In the genomic region with DNA sequence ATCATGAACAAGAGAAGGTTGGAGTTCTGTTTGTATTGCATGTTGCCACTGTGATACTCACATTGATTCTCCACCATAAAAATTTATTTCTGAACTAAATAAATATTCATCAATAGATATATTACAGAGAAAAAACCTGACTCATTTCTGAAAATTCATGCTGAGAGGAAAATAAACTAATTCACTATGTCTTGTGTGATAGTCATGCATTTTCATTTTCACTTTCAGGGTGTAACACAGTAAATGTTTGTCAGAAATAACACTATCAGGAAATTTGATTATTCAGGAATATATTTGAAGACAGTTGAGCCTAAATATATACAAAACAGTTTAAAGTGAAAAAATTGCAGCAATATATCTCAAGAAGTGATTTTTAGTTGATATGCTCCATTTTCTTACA, we compare ENCODE assay signal across 31 cellular contexts.
A peak's percentile ranks its signal among the peaks of the same experiment; 100 is the strongest.
DNase-seq lines count a peak whose midpoint lies in the region; ATAC-seq, FAIRE-seq and TF ChIP-seq lines count a peak whose summit lies in the region.
"Had no signal": no experiment of that assay in that cellular context is flagged by ENCODE, and none has a peak within 500 bp of the region (broad histone marks: within the 10 kb centered on the region; RNA-seq: fewer than 3 reads in every experiment).

No MANE protein-coding gene starts in this region.

- in situ Hi-C loops in HepG2 (cut with HindIII; ENCODE audit: extremely low pct_ligation_motif_present, low pct_unique_long_range_greater_than_20kb), result no loop called here

- ATAC-seq in GM18517 (IDR thresholded peaks at IDR 0.05; ENCODE audit: unreplicated experiment) (peak; percentile 81), GM21390 (IDR thresholded peaks at IDR 0.05; ENCODE audit: unreplicated experiment) (peak; percentile 83), HG03432 (IDR thresholded peaks at IDR 0.05; ENCODE audit: unreplicated experiment) (peak; percentile 88), GM21526 (IDR thresholded peaks at IDR 0.05; ENCODE audit: low FRiP score, unreplicated experiment) (no peak), HepG2 (no peak)
- ATAC-seq in CD4-positive, alpha-beta T cell (ENCODE audit: poor library complexity), result no peak
- ATAC-seq: HCT116; left lobe of liver; naive thymus-derived CD8-positive, alpha-beta T cell had no signal

- TF ChIP-seq EP300 in HepG2 (IDR thresholded peaks at IDR 0.05; ENCODE audit: low read depth in 2 of 2, low read length in 2 of 2), result no peak
- TF ChIP-seq EP300 in HepG2 (CRISPR knock-in tag; IDR thresholded peaks at IDR 0.05; ENCODE audit: borderline replicate concordance), result no peak

- no peak for TF ChIP-seq POLR2A in HepG2 (IDR thresholded peaks at IDR 0.05; ENCODE audit: insufficient read depth in 1 of 2, low read depth in 2 of 2, low read length in 2 of 2)

- H3K4me3 Mint-ChIP-seq in CD4-positive, alpha-beta T cell, result no peak overlapping the region
- no peak overlapping the region for H3K4me3 Mint-ChIP-seq in Calu3 (ENCODE audit: low read depth, unreplicated experiment)
- H3K4me3 Mint-ChIP-seq: activated B cell treated with CpG ODN at 0.5 μM for 24 hours; activated naive CD8-positive, alpha-beta T cell treated with anti-CD3 and anti-CD28 coated beads for 36 hours; B cell; endodermal cell; immature natural killer cell; naive thymus-derived CD8-positive, alpha-beta T cell had no signal

- POLR2A ChIA-PET in OCI-LY7 (lab: Charles Lee) (no interaction called here), HepG2 (lab: Yijun Ruan, JAX) (no interaction called here)
- POLR2A ChIA-PET in CD4-positive, alpha-beta T cell (lab: Charles Lee), result no interaction called here

- H3K27me3 ChIP-seq in CD4-positive, alpha-beta T cell (ENCODE audit: control insufficient read depth, insufficient read depth, low read length), result no peaks in the 10 kb centered on the region
- no peaks in the 10 kb centered on the region for H3K27me3 ChIP-seq in HepG2 (ENCODE audit: control insufficient read depth in 1 of 2, insufficient read depth in 2 of 2, low read length in 2 of 2)
- H3K27me3 ChIP-seq: ascending aorta, esophagus squamous epithelium, hepatocyte, upper lobe of left lung had no signal

- H3K27me3 Mint-ChIP-seq in CD4-positive, alpha-beta T cell, result no peaks in the 10 kb centered on the region
- no peaks in the 10 kb centered on the region for H3K27me3 Mint-ChIP-seq in Calu3 (ENCODE audit: unreplicated experiment)
- H3K27me3 Mint-ChIP-seq: activated B cell treated with CpG ODN at 0.5 μM for 24 hours; activated naive CD8-positive, alpha-beta T cell treated with anti-CD3 and anti-CD28 coated beads for 36 hours; B cell; naive thymus-derived CD8-positive, alpha-beta T cell had no signal

- no peak overlapping the region for H3K4me3 ChIP-seq in OCI-LY7 (ENCODE audit: low read depth, low read length, poor library complexity, severe bottlenecking)
- no peak overlapping the region for H3K4me3 ChIP-seq in HepG2 (replicated peaks in 1 of 3; ENCODE audit: insufficient read depth in 1 of 3, low read depth in 2 of 3, low read length in 3 of 3)
- H3K4me3 ChIP-seq: ascending aorta, esophagus squamous epithelium, hepatocyte, PC-9, upper lobe of left lung had no signal

- CTCF ChIA-PET in OCI-LY7 (lab: Charles Lee; ENCODE audit: unreplicated experiment), result no interaction called here
- CTCF ChIA-PET in CD4-positive, alpha-beta T cell (lab: Charles Lee), result no interaction called here
- CTCF ChIA-PET in Calu3 (lab: Charles Lee), result no interaction called here
- CTCF ChIA-PET in HepG2 (lab: Yijun Ruan, JAX; ENCODE audit: low intra/inter-chr PET ratio, low total read pairs), result no interaction called here

- H2AFZ ChIP-seq in OCI-LY7 (ENCODE audit: low read length) (no peak overlapping the region), HepG2 (ENCODE audit: low read length) (no peak overlapping the region)
- H2AFZ ChIP-seq: hepatocyte, PC-9 had no signal

- H3K36me3 ChIP-seq in OCI-LY7 (ENCODE audit: insufficient read depth, low read length) (no peaks in the 10 kb centered on the region), HepG2 (replicated peaks in 1 of 2; ENCODE audit: control insufficient read depth in 1 of 2, insufficient read depth in 2 of 2, low read length in 2 of 2) (no peaks in the 10 kb centered on the region)
- H3K36me3 ChIP-seq: ascending aorta, esophagus squamous epithelium, upper lobe of left lung had no signal

- H3K27ac ChIP-seq in OCI-LY7 (ENCODE audit: low read depth, low read length, poor library complexity, severe bottlenecking) (no peak overlapping the region), HepG2 (ENCODE audit: extremely low read length, insufficient read depth, low read length) (no peak overlapping the region)
- no peak overlapping the region for H3K27ac ChIP-seq in CD4-positive, alpha-beta T cell (ENCODE audit: low read depth, low read length)
- H3K27ac ChIP-seq: ascending aorta, esophagus squamous epithelium, hepatocyte, PC-9, upper lobe of left lung had no signal

- DNase-seq in OCI-LY7 (ENCODE audit: low spot score), result no peak
- no peak for DNase-seq in CD4-positive, alpha-beta T cell
- no peak for DNase-seq in Calu3
- no peak for DNase-seq in HepG2 (ENCODE audit: low spot score)
- DNase-seq: activated B cell treated with CpG ODN at 0.5 μM for 24 hours; activated effector memory CD4-positive, alpha-beta T cell treated with Interleukin-2 at 50 U/mL for 16 hours; activated naive CD8-positive, alpha-beta T cell treated with anti-CD3 and anti-CD28 coated beads for 36 hours; DMS53; endodermal cell; esophagus squamous epithelium; immature natural killer cell; midbrain; naive thymus-derived CD8-positive, alpha-beta T cell; NCI-H1092 treated with DMSO at 0.1 percent for 48 hours; NCI-H187 treated with DMSO at 0.1 percent for 48 hours; NCI-H774; occipital lobe; PC-9; SHP77; SW 1271; upper lobe of left lung had no signal

- FAIRE-seq in HepG2 (lab: Jason Lieb, UNC), result no peak
- FAIRE-seq: G401.6 had no signal

- H3K79me2 ChIP-seq in OCI-LY7 (ENCODE audit: insufficient read depth, low read depth, low read length), result no peaks in the 10 kb centered on the region
- H3K79me2 ChIP-seq in HepG2 (ENCODE audit: insufficient read depth, low read length), result no peaks in the 10 kb centered on the region
- H3K79me2 ChIP-seq: hepatocyte had no signal

- no peaks in the 10 kb centered on the region for H3K9me3 Mint-ChIP-seq in CD4-positive, alpha-beta T cell
- peaks cover 2% of the 10 kb centered on the region for H3K9me3 Mint-ChIP-seq in Calu3 (ENCODE audit: low read depth, unreplicated experiment)
- H3K9me3 Mint-ChIP-seq: activated naive CD8-positive, alpha-beta T cell treated with anti-CD3 and anti-CD28 coated beads for 36 hours; endodermal cell had no signal

- H3K9me2 ChIP-seq in OCI-LY7 (ENCODE audit: insufficient read depth, low read length), result no peaks in the 10 kb centered on the region

- no peaks in the 10 kb centered on the region for H3K4me1 ChIP-seq in OCI-LY7 (ENCODE audit: insufficient read depth, low read length, poor library complexity, severe bottlenecking)
- H3K4me1 ChIP-seq in HepG2 (ENCODE audit: insufficient read depth, low read length), result no peaks in the 10 kb centered on the region
- H3K4me1 ChIP-seq: ascending aorta, esophagus squamous epithelium, upper lobe of left lung had no signal

- H3K9me3 ChIP-seq in OCI-LY7 (ENCODE audit: low read length), result no peaks in the 10 kb centered on the region
- no peaks in the 10 kb centered on the region for H3K9me3 ChIP-seq in CD4-positive, alpha-beta T cell (ENCODE audit: control insufficient read depth, low read length)
- H3K9me3 ChIP-seq in HepG2 (ENCODE audit: low read length), result no peaks in the 10 kb centered on the region
- H3K9me3 ChIP-seq: ascending aorta, esophagus squamous epithelium, upper lobe of left lung had no signal

- BruUV-seq in OCI-LY7 (replicated peaks; lab: Mats Ljungman, UMichigan) (no TSS peak), Calu3 (replicated peaks; lab: Mats Ljungman, UMichigan) (no TSS peak), HepG2 (replicated peaks; lab: Mats Ljungman, UMichigan) (no TSS peak)

- no peaks in the 10 kb centered on the region for H4K20me1 ChIP-seq in OCI-LY7 (ENCODE audit: insufficient read depth, low read length)
- no peaks in the 10 kb centered on the region for H4K20me1 ChIP-seq in HepG2 (ENCODE audit: insufficient read depth, low read length)

- intact Hi-C loops in OCI-LY7 (cut with micrococcal nuclease; ENCODE audit: unreplicated experiment) (no loop called here), Calu3 (cut with micrococcal nuclease; ENCODE audit: unreplicated experiment) (no loop called here), HepG2 (cut with micrococcal nuclease; ENCODE audit: unreplicated experiment) (no loop called here)
- intact Hi-C loops in CD4-positive, alpha-beta T cell (cut with DNase I, micrococcal nuclease), result no loop called here

- H3K27ac Mint-ChIP-seq in CD4-positive, alpha-beta T cell, result no peak overlapping the region
- H3K27ac Mint-ChIP-seq in Calu3 (ENCODE audit: unreplicated experiment), result no peak overlapping the region
- H3K27ac Mint-ChIP-seq: activated B cell treated with CpG ODN at 0.5 μM for 24 hours; activated naive CD8-positive, alpha-beta T cell treated with anti-CD3 and anti-CD28 coated beads for 36 hours; B cell; endodermal cell; immature natural killer cell; naive thymus-derived CD8-positive, alpha-beta T cell had no signal

- no peak overlapping the region for H3K9ac ChIP-seq in HepG2 (ENCODE audit: insufficient read depth, low read depth, low read length)

- 0 out of 2 replicates have a peak overlapping the region, but pooled peaks have one; percentile 6 for H3K4me2 ChIP-seq in OCI-LY7 (ENCODE audit: low read length)
- no peak overlapping the region for H3K4me2 ChIP-seq in HepG2 (ENCODE audit: low read depth, low read length)
- H3K4me2 ChIP-seq: hepatocyte, PC-9 had no signal

- no peak for TF ChIP-seq RAD21 in HepG2 (CRISPR knock-in tag; IDR thresholded peaks at IDR 0.05)

- no peak for TF ChIP-seq CTCF in OCI-LY7 (conservative IDR thresholded peaks at IDR 0.05; ENCODE audit: low read length)
- TF ChIP-seq CTCF in CD4-positive, alpha-beta T cell (IDR thresholded peaks at IDR 0.05), result no peak
- TF ChIP-seq CTCF in Calu3 (IDR thresholded peaks at IDR 0.05; ENCODE audit: unreplicated experiment), result no peak
- TF ChIP-seq CTCF in HepG2 (CRISPR knock-in tag; IDR thresholded peaks at IDR 0.05), result no peak

- H3K4me1 Mint-ChIP-seq in CD4-positive, alpha-beta T cell (ENCODE audit: low read depth), result no peaks in the 10 kb centered on the region
- H3K4me1 Mint-ChIP-seq in Calu3 (ENCODE audit: low read depth, unreplicated experiment), result no peaks in the 10 kb centered on the region
- H3K4me1 Mint-ChIP-seq: activated B cell treated with CpG ODN at 0.5 μM for 24 hours; activated naive CD8-positive, alpha-beta T cell treated with anti-CD3 and anti-CD28 coated beads for 36 hours; B cell; endodermal cell; naive thymus-derived CD8-positive, alpha-beta T cell had no signal

- no peaks in the 10 kb centered on the region for H3K36me3 Mint-ChIP-seq in CD4-positive, alpha-beta T cell (ENCODE audit: low read depth)
- H3K36me3 Mint-ChIP-seq in Calu3 (ENCODE audit: insufficient read depth, unreplicated experiment), result no peaks in the 10 kb centered on the region
- H3K36me3 Mint-ChIP-seq: activated naive CD8-positive, alpha-beta T cell treated with anti-CD3 and anti-CD28 coated beads for 36 hours; naive thymus-derived CD8-positive, alpha-beta T cell had no signal

TF ChIP-seq in HepG2, 621 proteins besides CTCF, POLR2A, EP300 and RAD21:
- TF ChIP-seq ZNF660 (CRISPR knock-in tag; IDR thresholded peaks at IDR 0.05; ENCODE audit: borderline replicate concordance, low read depth), result no peak
- no peak for TF ChIP-seq ZNF569 (CRISPR knock-in tag; IDR thresholded peaks at IDR 0.05; ENCODE audit: borderline replicate concordance)

Comparison
In these comparisons a context has a peak if more than half of its experiments do, and no peak if none do; other contexts are left out.
1. ATAC-seq: peak in GM18517 (single experiment), GM21390 (single experiment) and HG03432 (single experiment); none in CD4-positive, alpha-beta T cell (single experiment), GM21526 (single experiment) and HepG2 (single experiment).